18 cellular contexts compared by ENCODE assay signal in genomic region chr4:41448935-41449334, GRCh38.
DNase-seq lines count a peak whose midpoint lies in the region; ATAC-seq, FAIRE-seq and TF ChIP-seq lines count a peak whose summit lies in the region.
"Had no signal": no experiment of that assay in that cellular context is flagged by ENCODE, and none has a peak within 500 bp of the region (broad histone marks: within the 10 kb centered on the region; RNA-seq: fewer than 3 reads in every experiment).

No MANE protein-coding gene starts in this region.

- H3K4me3 ChIP-seq in SJCRH30 = no peak overlapping the region
- H3K4me3 ChIP-seq: ascending aorta, Peyer's patch had no signal

- H3K9me3 ChIP-seq in SJCRH30 (replicated peaks) = no peaks in the 10 kb centered on the region
- H3K9me3 ChIP-seq: ascending aorta, Peyer's patch had no signal

- FAIRE-seq in H54 (lab: Jason Lieb, UNC) = no peak
- FAIRE-seq: frontal cortex, kidney had no signal

- H3K36me3 Mint-ChIP-seq in activated T-helper 2 cell treated with anti-CD3 and anti-CD28 coated beads, Interferon-gamma antibody, Interleukin-2, Interleukin-4, amounts not matched to agents 10 μg/mL and 5 μg/mL and 100 μg/mL, durations not matched to agents 14 hours and 24 hours and 36 hours (ENCODE audit: low read depth) = no peaks in the 10 kb centered on the region
- no peaks in the 10 kb centered on the region for H3K36me3 Mint-ChIP-seq in activated naive CD8-positive, alpha-beta T cell treated with anti-CD3 and anti-CD28 coated beads, Interleukin-2, amount 50 U/mL, for 24 hours (ENCODE audit: low read depth)
- H3K36me3 Mint-ChIP-seq: CD8-positive, alpha-beta T cell had no signal

- no peaks in the 10 kb centered on the region; the same call in 1 of the 2 replicates for H3K4me1 ChIP-seq in SJCRH30
- H3K4me1 ChIP-seq: Peyer's patch had no signal

- H3K9me3 Mint-ChIP-seq in activated T-helper 2 cell treated with anti-CD3 and anti-CD28 coated beads, Interferon-gamma antibody, Interleukin-2, Interleukin-4, amounts not matched to agents 10 μg/mL and 5 μg/mL and 100 μg/mL, durations not matched to agents 14 hours and 24 hours and 36 hours = no peaks in the 10 kb centered on the region
- peaks cover 4% of the 10 kb centered on the region for H3K9me3 Mint-ChIP-seq in activated naive CD8-positive, alpha-beta T cell treated with anti-CD3 and anti-CD28 coated beads, Interleukin-2, amount 50 U/mL, for 24 hours
- H3K9me3 Mint-ChIP-seq: activated T-helper 1 cell treated with anti-CD3 and anti-CD28 coated beads, Interleukin-12 subunit alpha, Interleukin-12 subunit beta, Interleukin-2, Interleukin-4 antibody, amounts not matched to agents 30 ng/mL and 10 ng/mL and 1 ng/mL, durations not matched to agents 14 hours and 24 hours and 36 hours had no signal

- no peaks in the 10 kb centered on the region for H3K4me1 Mint-ChIP-seq in activated T-helper 2 cell treated with anti-CD3 and anti-CD28 coated beads, Interferon-gamma antibody, Interleukin-2, Interleukin-4, amounts not matched to agents 10 μg/mL and 5 μg/mL and 100 μg/mL, durations not matched to agents 14 hours and 24 hours and 36 hours (ENCODE audit: low read depth)
- H3K4me1 Mint-ChIP-seq in activated naive CD8-positive, alpha-beta T cell treated with anti-CD3 and anti-CD28 coated beads, Interleukin-2, amount 50 U/mL, for 24 hours = no peaks in the 10 kb centered on the region

- H3K27me3 Mint-ChIP-seq in activated T-helper 2 cell treated with anti-CD3 and anti-CD28 coated beads, Interferon-gamma antibody, Interleukin-2, Interleukin-4, amounts not matched to agents 10 μg/mL and 5 μg/mL and 100 μg/mL, durations not matched to agents 14 hours and 24 hours and 36 hours (ENCODE audit: low read depth) = no peaks in the 10 kb centered on the region
- peaks cover 5% of the 10 kb centered on the region for H3K27me3 Mint-ChIP-seq in activated naive CD8-positive, alpha-beta T cell treated with anti-CD3 and anti-CD28 coated beads, Interleukin-2, amount 50 U/mL, for 24 hours

- DNase-seq in H54 (ENCODE audit: insufficient read length, low spot score) (peak; percentile 19), SJCRH30 (peak; percentile 13 to 22), iris pigment epithelial cell (ENCODE audit: low read depth) (peak; percentile 72), stromal cell of bone marrow (ENCODE audit: low read depth) (peak; percentile 41)
- no peak for DNase-seq in activated T-helper 2 cell treated with anti-CD3 and anti-CD28 coated beads, Interferon-gamma antibody, Interleukin-2, Interleukin-4, amounts not matched to agents 10 μg/mL and 5 μg/mL and 100 μg/mL, durations not matched to agents 14 hours and 24 hours and 36 hours (ENCODE audit: low spot score)
- no peak for DNase-seq in activated naive CD8-positive, alpha-beta T cell treated with anti-CD3 and anti-CD28 coated beads, Interleukin-2, amount 50 U/mL, for 24 hours
- DNase-seq: activated CD4-positive, alpha-beta T cell treated with anti-CD3 and anti-CD28 coated beads, Interleukin-2, amount 50 U/mL, for 4 hours; CD8-positive, alpha-beta T cell; kidney; NCI-H1436 treated with DMSO at 0.1 percent for 48 hours; nephron progenitor cell; T-helper 9 cell had no signal

- no peak for ATAC-seq in activated naive CD8-positive, alpha-beta T cell treated with anti-CD3 and anti-CD28 coated beads, Interleukin-2, amount 50 U/mL, for 24 hours
- no peak for ATAC-seq in GM21529 (IDR thresholded peaks at IDR 0.05; ENCODE audit: unreplicated experiment)
- ATAC-seq in HG02852 (IDR thresholded peaks at IDR 0.05; ENCODE audit: unreplicated experiment) = no peak
- ATAC-seq: CD8-positive, alpha-beta T cell had no signal

- no peak overlapping the region for H3K27ac ChIP-seq in SJCRH30
- H3K27ac ChIP-seq: ascending aorta, Peyer's patch had no signal

- H3K4me3 Mint-ChIP-seq in activated T-helper 2 cell treated with anti-CD3 and anti-CD28 coated beads, Interferon-gamma antibody, Interleukin-2, Interleukin-4, amounts not matched to agents 10 μg/mL and 5 μg/mL and 100 μg/mL, durations not matched to agents 14 hours and 24 hours and 36 hours (ENCODE audit: low read depth) = no peak overlapping the region
- H3K4me3 Mint-ChIP-seq in activated naive CD8-positive, alpha-beta T cell treated with anti-CD3 and anti-CD28 coated beads, Interleukin-2, amount 50 U/mL, for 24 hours = no peak overlapping the region
- H3K4me3 Mint-ChIP-seq: activated T-helper 1 cell treated with anti-CD3 and anti-CD28 coated beads, Interleukin-12 subunit alpha, Interleukin-12 subunit beta, Interleukin-2, Interleukin-4 antibody, amounts not matched to agents 30 ng/mL and 10 ng/mL and 1 ng/mL, durations not matched to agents 14 hours and 24 hours and 36 hours; CD8-positive, alpha-beta T cell; nephron progenitor cell had no signal

- no peaks in the 10 kb centered on the region for H3K36me3 ChIP-seq in SJCRH30
- H3K36me3 ChIP-seq: ascending aorta, Peyer's patch had no signal

- intact Hi-C loops in activated T-helper 2 cell treated with anti-CD3 and anti-CD28 coated beads, Interferon-gamma antibody, Interleukin-2, Interleukin-4, amounts not matched to agents 10 μg/mL and 5 μg/mL and 100 μg/mL, durations not matched to agents 14 hours and 24 hours and 36 hours (cut with micrococcal nuclease) = no loop called here

- no peaks in the 10 kb centered on the region for H3K27me3 ChIP-seq in SJCRH30
- H3K27me3 ChIP-seq: ascending aorta, Peyer's patch had no signal

- no peak for TF ChIP-seq POLR2A in H54 (IDR thresholded peaks at IDR 0.05; ENCODE audit: low read depth, low read length)

- H3K27ac Mint-ChIP-seq in activated T-helper 2 cell treated with anti-CD3 and anti-CD28 coated beads, Interferon-gamma antibody, Interleukin-2, Interleukin-4, amounts not matched to agents 10 μg/mL and 5 μg/mL and 100 μg/mL, durations not matched to agents 14 hours and 24 hours and 36 hours = no peak overlapping the region
- no peak overlapping the region for H3K27ac Mint-ChIP-seq in activated naive CD8-positive, alpha-beta T cell treated with anti-CD3 and anti-CD28 coated beads, Interleukin-2, amount 50 U/mL, for 24 hours
- H3K27ac Mint-ChIP-seq: activated T-helper 1 cell treated with anti-CD3 and anti-CD28 coated beads, Interleukin-12 subunit alpha, Interleukin-12 subunit beta, Interleukin-2, Interleukin-4 antibody, amounts not matched to agents 30 ng/mL and 10 ng/mL and 1 ng/mL, durations not matched to agents 14 hours and 24 hours and 36 hours; CD8-positive, alpha-beta T cell; nephron progenitor cell had no signal

Comparison
In these comparisons a context has a peak if more than half of its experiments do, and no peak if none do; other contexts are left out.
1. DNase-seq: peak in H54 (single experiment), SJCRH30 (2 of 2), iris pigment epithelial cell (single experiment) and stromal cell of bone marrow (single experiment); none in activated T-helper 2 cell treated with anti-CD3 and anti-CD28 coated beads, Interferon-gamma antibody, Interleukin-2, Interleukin-4, amounts not matched to agents 10 μg/mL and 5 μg/mL and 100 μg/mL, durations not matched to agents 14 hours and 24 hours and 36 hours (single experiment) and activated naive CD8-positive, alpha-beta T cell treated with anti-CD3 and anti-CD28 coated beads, Interleukin-2, amount 50 U/mL, for 24 hours (single experiment).